In genomic region chr17:51258756-51259573, GRCh38 we compare ENCODE assay signal across 8 cellular contexts. TPM values are rescaled to one million over a fixed set of nuclear protein-coding genes. Genes with fewer than 3 reads are reported as not detected.
DNase-seq lines count a peak whose midpoint lies in the region; ATAC-seq and TF ChIP-seq lines count a peak whose summit lies in the region.

No MANE protein-coding gene starts in this region.

- H3K27ac ChIP-seq in heart left ventricle, result peak overlapping the region; percentile 90 to 99 (median 96)
- peak overlapping the region; percentile 85 for H3K27ac ChIP-seq in mesendoderm (ENCODE audit: low read depth, low read length)
- H3K27ac ChIP-seq in tibial nerve, result peak overlapping the region; percentile 94 to 98 (median 98)

- no peaks in the 10 kb centered on the region for H3K27me3 Mint-ChIP-seq in dendritic cell treated with granulocyte-macrophage colony-stimulating factor and Interleukin-4, amounts not matched to agents 40 ng/mL and 50 ng/mL, for 4 days

- H3K56ac ChIP-seq in mesendoderm (ENCODE audit: low read length), result peak overlapping the region; percentile 92

- no peak overlapping the region for H2BK120ac ChIP-seq in mesendoderm (ENCODE audit: low read depth, low read length)

- no peak for TF ChIP-seq EP300 in tibial nerve (IDR thresholded peaks at IDR 0.05)

- H3K4me1 Mint-ChIP-seq in dendritic cell treated with granulocyte-macrophage colony-stimulating factor and Interleukin-4, amounts not matched to agents 40 ng/mL and 50 ng/mL, for 4 days (ENCODE audit: low read depth), result peaks cover 51% of the 10 kb centered on the region

- H3K4me3 ChIP-seq in heart left ventricle (peak overlapping the region; percentile 70 to 100 (median 90)), mesendoderm (ENCODE audit: low read length) (peak overlapping the region; percentile 98), tibial nerve (peak overlapping the region; percentile 74 to 93 (median 82))

- H3K9me3 Mint-ChIP-seq in dendritic cell treated with granulocyte-macrophage colony-stimulating factor and Interleukin-4, amounts not matched to agents 40 ng/mL and 50 ng/mL, for 4 days, result no peaks in the 10 kb centered on the region

- peak overlapping the region; percentile 80 for H3K4me2 ChIP-seq in mesendoderm (ENCODE audit: low read length)

- no peaks in the 10 kb centered on the region for H3K27me3 ChIP-seq in heart left ventricle
- no peaks in the 10 kb centered on the region for H3K27me3 ChIP-seq in mesendoderm (ENCODE audit: insufficient read depth, low read length, poor library complexity)
- H3K27me3 ChIP-seq in tibial nerve, result no peaks in the 10 kb centered on the region

- H2BK15ac ChIP-seq in mesendoderm (replicated peaks; ENCODE audit: low read depth), result no peak overlapping the region

- peak overlapping the region; percentile 89 for H3K4me3 Mint-ChIP-seq in dendritic cell treated with granulocyte-macrophage colony-stimulating factor and Interleukin-4, amounts not matched to agents 40 ng/mL and 50 ng/mL, for 4 days

- WGBS in heart left ventricle, 4 donors, result 1 to 2% (median 1%) methylated on average over 15 to 18 of the region's 18 CpGs
- WGBS in mesendoderm (ENCODE audit: extremely low coverage, insufficient coverage, low lambda C conversion rate), result no CpG with 5 or more reads among the region's 18 CpGs
- WGBS in tibial nerve, 2 donors, result 1% methylated on average over 18 of the region's 18 CpGs

- H3K4me1 ChIP-seq in heart left ventricle (peaks cover 6 to 71% (median 47%) of the 10 kb centered on the region in 12 donors), mesendoderm (ENCODE audit: control insufficient read depth, low read depth, low read length) (peaks cover 2% of the 10 kb centered on the region), tibial nerve (peaks cover 5 to 66% (median 39%) of the 10 kb centered on the region in 4 donors)

- H3K27ac Mint-ChIP-seq in dendritic cell treated with granulocyte-macrophage colony-stimulating factor and Interleukin-4, amounts not matched to agents 40 ng/mL and 50 ng/mL, for 4 days, result peak overlapping the region; percentile 97

- peak overlapping the region; percentile 76 for H3K4ac ChIP-seq in mesendoderm (ENCODE audit: low read depth, low read length)

- ATAC-seq in heart left ventricle (no peak), Right ventricle myocardium superior (ENCODE audit: poor library complexity) (no peak)

- no peak overlapping the region for H3K23ac ChIP-seq in mesendoderm (ENCODE audit: low read length)

- H3K18ac ChIP-seq in mesendoderm (ENCODE audit: low read length), result peak overlapping the region; percentile 85

- peaks cover 66% of the 10 kb centered on the region for H3K79me2 ChIP-seq in mesendoderm (ENCODE audit: control insufficient read depth, insufficient read depth, low read length)

- peak in 3 of 5 donors; percentile 11 to 31 (median 21) for DNase-seq in heart left ventricle
- DNase-seq in Right ventricle myocardium superior, result no peak
- DNase-seq in RKO (ENCODE audit: low spot score), result peak; percentile 29
- peak; percentile 58 for DNase-seq in mesendoderm
- DNase-seq in tibial nerve (ENCODE audit: low spot score in 2 of 2), result peak in 1 of 2 donors; percentile 6
- DNase-seq in NCI-H2107 treated with DMSO at 0.1 percent for 48 hours (lab: John Stamatoyannopoulos, UW; ENCODE audit: unreplicated experiment), result no peak
- no peak for DNase-seq in NCI-H1930 (lab: John Stamatoyannopoulos, UW)

- no peak for TF ChIP-seq POLR2A in heart left ventricle (IDR thresholded peaks at IDR 0.05)
- TF ChIP-seq POLR2A in tibial nerve (IDR thresholded peaks at IDR 0.05), result no peak

- TF ChIP-seq CTCF in heart left ventricle (IDR thresholded peaks at IDR 0.05) (no peak), tibial nerve (IDR thresholded peaks at IDR 0.05) (no peak)

- H3K36me3 ChIP-seq in heart left ventricle (peaks cover 0 to 56% (median 31%) of the 10 kb centered on the region in 9 donors), mesendoderm (ENCODE audit: control insufficient read depth, insufficient read depth, low read length) (no peaks in the 10 kb centered on the region), tibial nerve (peaks cover 0 to 20% (median 0%) of the 10 kb centered on the region in 3 donors)

- no peak overlapping the region for H4K8ac ChIP-seq in mesendoderm (ENCODE audit: low read depth, low read length)

- intact Hi-C loops in heart left ventricle (cut with DNase I), result no loop called here
- intact Hi-C loops in Right ventricle myocardium superior (cut with DNase I), result no loop called here
- intact Hi-C loops in dendritic cell treated with granulocyte-macrophage colony-stimulating factor and Interleukin-4, amounts not matched to agents 40 ng/mL and 50 ng/mL, for 4 days (cut with micrococcal nuclease), result no loop called here

- H3K79me1 ChIP-seq in mesendoderm (ENCODE audit: low read length), result peaks cover 17% of the 10 kb centered on the region

- H2BK5ac ChIP-seq in mesendoderm (ENCODE audit: low read length), result no peak overlapping the region

- peak overlapping the region; percentile 94 for H3K9ac ChIP-seq in mesendoderm (ENCODE audit: low read length)

- H3K36me3 Mint-ChIP-seq in dendritic cell treated with granulocyte-macrophage colony-stimulating factor and Interleukin-4, amounts not matched to agents 40 ng/mL and 50 ng/mL, for 4 days (ENCODE audit: low read depth), result peaks cover 71% of the 10 kb centered on the region

- H3K9me3 ChIP-seq in heart left ventricle (no peaks in the 10 kb centered on the region), tibial nerve (no peaks in the 10 kb centered on the region)

- no peak overlapping the region for H2AK5ac ChIP-seq in mesendoderm (ENCODE audit: low read length)

- H4K5ac ChIP-seq in mesendoderm (ENCODE audit: low read length), result no peak overlapping the region

RNA-seq across cellular contexts. Expression of gene MBTD1, which starts 0.9 kb away (rescaled TPM):
- total RNA-seq in heart left ventricle, result 1 to 10 TPM; 3.4 to 9.8 (median 6.9) TPM
- polyA plus RNA-seq in heart left ventricle, result 1 to 10 TPM; 3.4 to 4.9 TPM
- total RNA-seq in Right ventricle myocardium superior, result 5.8 TPM
- 20.7 TPM for polyA plus RNA-seq in mesendoderm (2013, experiment 1 of 2)
- 20.6 TPM for polyA plus RNA-seq in mesendoderm (2013, experiment 2 of 2)
- total RNA-seq in tibial nerve, result 10 to 100 TPM; 10.8 to 18.8 (median 16.3) TPM

RNA-seq across cellular contexts. Expression of gene UTP18, which starts 1.4 kb away (rescaled TPM):
- total RNA-seq in heart left ventricle (10 to 100 TPM in 3 of 9 donors, 1 to 10 TPM in 6; 5.3 to 13.5 (median 8.1) TPM), Right ventricle myocardium superior (8.0 TPM), tibial nerve (10 to 100 TPM; 28.8 to 55.3 (median 39.7) TPM)
- 10 to 100 TPM in 1 of 2 donors, 1 to 10 TPM in 1; 5.8 to 16.7 TPM for polyA plus RNA-seq in heart left ventricle
- polyA plus RNA-seq in mesendoderm (2013, experiment 1 of 2), result 75.1 TPM
- polyA plus RNA-seq in mesendoderm (2013, experiment 2 of 2), result 74.6 TPM

Comparison
In these comparisons a context has a peak if more than half of its experiments do, and no peak if none do; other contexts are left out.
1. DNase-seq: peak in heart left ventricle (3 of 5), RKO (single experiment) and mesendoderm (single experiment); none in Right ventricle myocardium superior (single experiment), NCI-H2107 treated with DMSO at 0.1 percent for 48 hours (single experiment) and NCI-H1930 (0 of 2).
2. Peak in every context shown above with its lines, with median percentiles within 50 percentile points of each other: H3K27ac ChIP-seq and H3K4me3 ChIP-seq.